ENCODE assay signal across 8 cellular contexts in the genomic region with DNA sequence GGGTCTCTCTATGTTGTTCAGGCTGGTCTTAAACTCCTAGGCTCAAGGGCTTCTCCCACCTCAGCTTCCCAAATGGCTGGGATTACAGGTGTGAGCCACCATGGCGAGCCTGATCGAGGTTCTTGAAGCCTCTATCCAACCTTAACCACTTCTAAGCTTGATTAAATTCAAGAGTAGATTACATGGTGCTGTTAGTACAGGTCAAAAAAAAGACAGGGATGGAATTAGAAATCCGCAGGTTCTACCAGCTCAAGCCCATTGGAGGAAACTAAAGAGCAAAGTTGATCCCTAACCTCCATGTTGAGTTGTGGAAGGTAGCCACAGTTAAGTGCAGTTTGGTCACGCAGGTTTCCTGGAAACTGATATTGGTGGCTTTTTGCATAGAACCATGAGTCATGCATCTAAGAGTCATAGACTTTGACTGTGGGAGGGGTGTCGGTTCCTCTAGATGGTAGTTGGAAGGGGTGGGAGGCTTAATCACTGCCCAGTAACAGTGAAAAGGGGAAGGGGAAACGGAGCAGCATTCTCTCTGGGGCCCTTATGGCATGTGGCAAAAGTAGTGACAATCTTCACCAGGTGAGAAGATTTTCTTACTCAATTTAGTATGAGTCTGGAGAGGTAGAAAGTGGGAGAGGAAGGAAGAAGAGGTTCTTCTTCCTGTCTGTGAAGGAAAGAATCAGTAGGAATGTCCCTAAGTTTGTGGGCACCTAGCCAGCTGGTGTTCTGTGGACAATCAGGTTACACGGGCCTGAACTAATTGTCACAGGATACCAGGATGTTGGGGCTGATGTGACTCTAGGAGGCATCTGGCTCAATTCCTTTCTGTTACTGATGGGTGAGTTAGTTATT. TPM values are rescaled to one million over a fixed set of nuclear protein-coding genes. Genes with fewer than 3 reads are reported as not detected.
DNase-seq lines count a peak whose midpoint lies in the region; ATAC-seq and TF ChIP-seq lines count a peak whose summit lies in the region.

No MANE protein-coding gene starts in this region.

- no peaks in the 10 kb centered on the region for H3K9me2 ChIP-seq in PC-9 (ENCODE audit: insufficient read depth)

- H3K27me3 Mint-ChIP-seq in activated naive CD8-positive, alpha-beta T cell treated with anti-CD3 and anti-CD28 coated beads for 36 hours: no peaks in the 10 kb centered on the region

- no peak overlapping the region for H3K4me3 ChIP-seq in PC-9
- no peak overlapping the region for H3K4me3 ChIP-seq in uterus

- H4K20me1 ChIP-seq in PC-9 (ENCODE audit: insufficient read depth): no peaks in the 10 kb centered on the region

- POLR2A ChIA-PET in PC-9 (lab: Charles Lee; ENCODE audit: unreplicated experiment): no interaction called here

- no peak overlapping the region for H3K27ac ChIP-seq in PC-9
- no peak overlapping the region for H3K27ac ChIP-seq in uterus

- TF ChIP-seq CTCF in PC-9 (conservative IDR thresholded peaks at IDR 0.05) (no peak), uterus (IDR thresholded peaks at IDR 0.05) (no peak)

- ATAC-seq in HG02610 (IDR thresholded peaks at IDR 0.05; ENCODE audit: unreplicated experiment): peak; percentile 64

- no peaks in the 10 kb centered on the region for H3K79me2 ChIP-seq in PC-9 (ENCODE audit: low read depth)

- peaks cover 68% of the 10 kb centered on the region for H3K36me3 Mint-ChIP-seq in activated naive CD8-positive, alpha-beta T cell treated with anti-CD3 and anti-CD28 coated beads for 36 hours

- peaks cover 5% of the 10 kb centered on the region for H3K9me3 Mint-ChIP-seq in activated naive CD8-positive, alpha-beta T cell treated with anti-CD3 and anti-CD28 coated beads for 36 hours

- no peaks in the 10 kb centered on the region for H3K9me3 ChIP-seq in PC-9 (ENCODE audit: insufficient read depth, low read depth)
- no peaks in the 10 kb centered on the region for H3K9me3 ChIP-seq in uterus

- H3F3A ChIP-seq in PC-9 (ENCODE audit: insufficient read depth, low read depth): no peaks in the 10 kb centered on the region

- H3K4me2 ChIP-seq in PC-9: peak overlapping the region; percentile 15; the same call in 1 of the 2 replicates

- peak in 1 of 2 experiments; percentile 4 for DNase-seq in PC-9
- peak; percentile 66 for DNase-seq in activated naive CD8-positive, alpha-beta T cell treated with anti-CD3 and anti-CD28 coated beads for 36 hours
- peak; percentile 31 for DNase-seq in stimulated activated CD8-positive, alpha-beta memory T cell treated with anti-CD3 and anti-CD28 coated beads, Interleukin-12 subunit alpha, Interleukin-12 subunit beta, amount 100 ng/mL, for 24 hours (ENCODE audit: extremely low read depth)
- DNase-seq in dedifferentiated amniotic fluid mesenchymal stem cell (ENCODE audit: extremely low spot score): no peak
- DNase-seq in uterus: no peak
- no peak for DNase-seq in DMS 273 (lab: John Stamatoyannopoulos, UW; ENCODE audit: unreplicated experiment)

- H2AFZ ChIP-seq in PC-9: peak overlapping the region; percentile 18; the same call in 1 of the 2 replicates

- H3K36me3 ChIP-seq in PC-9 (ENCODE audit: low read depth): no peaks in the 10 kb centered on the region
- H3K36me3 ChIP-seq in uterus: no peaks in the 10 kb centered on the region

- H3K27ac Mint-ChIP-seq in activated naive CD8-positive, alpha-beta T cell treated with anti-CD3 and anti-CD28 coated beads for 36 hours: peak overlapping the region; percentile 99

- no TSS peak for BruUV-seq in PC-9 (replicated peaks; lab: Mats Ljungman, UMichigan)

- TF ChIP-seq POLR2A in GM15510 (IDR thresholded peaks at IDR 0.05; ENCODE audit: borderline replicate concordance, extremely low read depth, insufficient read length): peak; percentile 30
- TF ChIP-seq POLR2A in uterus (IDR thresholded peaks at IDR 0.05): no peak

- no peaks in the 10 kb centered on the region for H3K4me1 ChIP-seq in PC-9 (replicated peaks; ENCODE audit: insufficient read depth)
- no peaks in the 10 kb centered on the region for H3K4me1 ChIP-seq in uterus

- intact Hi-C loops in PC-9 (cut with micrococcal nuclease; ENCODE audit: unreplicated experiment): loop anchor here (10.0 kb wide), 1 partner anchor 45 kb away; no protein-coding TSS in a partner anchor
- intact Hi-C loops in uterus (cut with DNase I; ENCODE audit: low total_unique reads): no loop called here

- peak overlapping the region; percentile 83 for H3K4me3 Mint-ChIP-seq in activated naive CD8-positive, alpha-beta T cell treated with anti-CD3 and anti-CD28 coated beads for 36 hours

- H3K27me3 ChIP-seq in PC-9 (ENCODE audit: insufficient read depth, low read depth): no peaks in the 10 kb centered on the region
- no peaks in the 10 kb centered on the region for H3K27me3 ChIP-seq in uterus

- peaks cover 68% of the 10 kb centered on the region for H3K4me1 Mint-ChIP-seq in activated naive CD8-positive, alpha-beta T cell treated with anti-CD3 and anti-CD28 coated beads for 36 hours

- CTCF ChIA-PET in PC-9 (lab: Charles Lee): no interaction called here

RNA-seq across cellular contexts. Expression of gene CD53, which starts 7.0 kb away (rescaled TPM):
- not detected in 2 replicates for total RNA-seq in PC-9 (2021)
- 100 to 1,000 TPM; 191 to 193 TPM for total RNA-seq in activated naive CD8-positive, alpha-beta T cell treated with anti-CD3 and anti-CD28 coated beads for 36 hours
- 10 to 100 TPM in 3 of 4 donors, 1 to 10 TPM in 1; 1.0 to 16.6 (median 11.1) TPM for total RNA-seq in uterus

Comparison
In these comparisons a context has a peak if more than half of its experiments do, and no peak if none do; other contexts are left out.
1. DNase-seq: peak in activated naive CD8-positive, alpha-beta T cell treated with anti-CD3 and anti-CD28 coated beads for 36 hours (single experiment) and stimulated activated CD8-positive, alpha-beta memory T cell treated with anti-CD3 and anti-CD28 coated beads, Interleukin-12 subunit alpha, Interleukin-12 subunit beta, amount 100 ng/mL, for 24 hours (single experiment); none in dedifferentiated amniotic fluid mesenchymal stem cell (single experiment), uterus (0 of 2) and DMS 273 (single experiment).
2. RNA of gene CD53, which starts 7.0 kb away (total RNA-seq): 191 to 193 TPM in activated naive CD8-positive, alpha-beta T cell treated with anti-CD3 and anti-CD28 coated beads for 36 hours; 1.0 to 16.6 TPM in uterus and not detected in PC-9; every median in the first group is over 10 times any median in the second.